In the genomic region with DNA sequence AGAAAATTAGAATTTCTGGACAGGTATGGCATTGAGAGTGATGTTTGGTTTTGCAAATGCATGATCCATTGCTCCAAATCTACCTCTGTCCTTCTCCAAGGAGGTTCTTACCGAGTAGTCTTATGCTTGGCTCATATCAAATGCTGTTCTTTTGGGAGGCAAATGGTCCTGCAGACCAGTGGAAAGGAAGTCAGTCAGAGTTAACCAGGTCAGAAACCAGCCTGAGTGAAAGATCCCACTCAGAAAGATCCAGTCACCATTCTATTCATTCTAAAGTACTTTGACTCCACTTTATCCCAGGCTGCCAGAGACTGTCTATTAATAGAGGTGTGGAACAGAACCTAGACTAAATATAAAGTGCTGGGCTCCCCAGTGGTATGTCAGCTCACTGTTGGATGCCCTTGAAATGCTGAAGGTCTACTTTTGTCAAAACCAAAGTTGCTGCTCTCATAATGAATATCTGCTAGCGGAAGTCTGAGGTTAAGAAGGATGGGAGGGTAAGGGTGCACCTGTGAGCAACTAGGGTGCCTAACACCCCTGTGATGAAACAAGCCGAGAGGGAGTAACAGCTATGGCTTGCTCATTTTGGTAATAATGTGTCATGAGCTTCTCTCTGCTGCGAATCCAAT, we compare ENCODE assay signal across 10 cellular contexts.
A peak's percentile ranks its signal among the peaks of the same experiment; 100 is the strongest.
DNase-seq lines count a peak whose midpoint lies in the region; ATAC-seq and TF ChIP-seq lines count a peak whose summit lies in the region.
"Had no signal": no experiment of that assay in that cellular context is flagged by ENCODE, and none has a peak within 500 bp of the region (broad histone marks: within the 10 kb centered on the region; RNA-seq: fewer than 3 reads in every experiment).

No MANE protein-coding gene starts in this region.

- TF ChIP-seq CTCF in right lobe of liver (IDR thresholded peaks at IDR 0.05) (no peak), neural progenitor cell (IDR thresholded peaks at IDR 0.05) (no peak)

- H3K36me3 ChIP-seq in right lobe of liver (no peaks in the 10 kb centered on the region), neural progenitor cell (no peaks in the 10 kb centered on the region)

- H3K4me2 ChIP-seq in neural progenitor cell, result no peak overlapping the region
- H3K4me2 ChIP-seq: smooth muscle cell had no signal

- no peaks in the 10 kb centered on the region for H3K79me2 ChIP-seq in neural progenitor cell (ENCODE audit: low read depth)

- H3K4me1 Mint-ChIP-seq in activated T-cell treated with anti-CD3 and anti-CD28 coated beads, Interleukin-2, amount 50 U/mL, for 72 hours (ENCODE audit: low read depth), result no peaks in the 10 kb centered on the region
- no peaks in the 10 kb centered on the region for H3K4me1 Mint-ChIP-seq in activated T-cell treated with anti-CD3 and anti-CD28 coated beads, Interleukin-2, amount 50 U/mL, for 24 hours (ENCODE audit: low read depth)
- peaks cover under 1 to 3% of the 10 kb centered on the region in 2 donors for H3K4me1 Mint-ChIP-seq in stimulated activated naive B cell treated with anti-CD40 and anti-IgM and Interleukin-4, amounts not matched to agents 10 μg/mL and 1 μg/mL and 100 μg/mL, for 72 hours
- peaks cover 45% of the 10 kb centered on the region for H3K4me1 Mint-ChIP-seq in neural progenitor cell

- DNase-seq in activated T-cell treated with anti-CD3 and anti-CD28 coated beads, Interleukin-2, amount 50 U/mL, for 72 hours, result no peak
- no peak for DNase-seq in activated T-cell treated with anti-CD3 and anti-CD28 coated beads, Interleukin-2, amount 50 U/mL, for 24 hours
- no peak for DNase-seq in stimulated activated naive B cell treated with anti-CD40 and anti-IgM and Interleukin-4, amounts not matched to agents 10 μg/mL and 1 μg/mL and 100 μg/mL, for 72 hours
- DNase-seq in NOMO-1 treated with dmso at 0.1 percent for 144 hours (lab: John Stamatoyannopoulos, UW; ENCODE audit: unreplicated experiment) (no peak), right lobe of liver (no peak), neural progenitor cell (ENCODE audit: low spot score) (no peak)
- DNase-seq: activated CD4-positive, alpha-beta T cell treated with anti-CD3 and anti-CD28 coated beads, Interleukin-2, amount 50 U/mL, for 4 hours had no signal

- H3K36me3 Mint-ChIP-seq in activated T-cell treated with anti-CD3 and anti-CD28 coated beads, Interleukin-2, amount 50 U/mL, for 72 hours (ENCODE audit: insufficient read depth in 2 of 2), result no peaks in the 10 kb centered on the region
- no peaks in the 10 kb centered on the region for H3K36me3 Mint-ChIP-seq in activated T-cell treated with anti-CD3 and anti-CD28 coated beads, Interleukin-2, amount 50 U/mL, for 24 hours (ENCODE audit: low read depth)
- no peaks in the 10 kb centered on the region for H3K36me3 Mint-ChIP-seq in stimulated activated naive B cell treated with anti-CD40 and anti-IgM and Interleukin-4, amounts not matched to agents 10 μg/mL and 1 μg/mL and 100 μg/mL, for 72 hours
- no peaks in the 10 kb centered on the region for H3K36me3 Mint-ChIP-seq in neural progenitor cell

- H2AFZ ChIP-seq in neural progenitor cell (replicated peaks), result no peak overlapping the region

- H3K9me3 ChIP-seq in right lobe of liver, result no peaks in the 10 kb centered on the region
- no peaks in the 10 kb centered on the region for H3K9me3 ChIP-seq in neural progenitor cell (ENCODE audit: low read depth)

- 62% methylated on average over 4 of the region's 4 CpGs for WGBS in right lobe of liver (ENCODE audit: insufficient coverage, low coverage, low lambda C conversion rate, missing lambda C conversion rate)

- no peaks in the 10 kb centered on the region for H3K4me1 ChIP-seq in right lobe of liver
- peaks cover 42% of the 10 kb centered on the region for H3K4me1 ChIP-seq in neural progenitor cell

- H3K4me3 ChIP-seq in right lobe of liver, result no peak overlapping the region
- no peak overlapping the region for H3K4me3 ChIP-seq in neural progenitor cell
- H3K4me3 ChIP-seq: smooth muscle cell had no signal

- H3K27me3 Mint-ChIP-seq in activated T-cell treated with anti-CD3 and anti-CD28 coated beads, Interleukin-2, amount 50 U/mL, for 72 hours (ENCODE audit: low read depth), result peaks cover 7% of the 10 kb centered on the region
- H3K27me3 Mint-ChIP-seq in activated T-cell treated with anti-CD3 and anti-CD28 coated beads, Interleukin-2, amount 50 U/mL, for 24 hours, result no peaks in the 10 kb centered on the region
- H3K27me3 Mint-ChIP-seq in stimulated activated naive B cell treated with anti-CD40 and anti-IgM and Interleukin-4, amounts not matched to agents 10 μg/mL and 1 μg/mL and 100 μg/mL, for 72 hours, result peaks cover 0 to 8% of the 10 kb centered on the region in 2 donors
- H3K27me3 Mint-ChIP-seq in neural progenitor cell (ENCODE audit: insufficient read depth, low read depth), result peaks cover 3% of the 10 kb centered on the region

- H3K27me3 ChIP-seq in right lobe of liver (no peaks in the 10 kb centered on the region), neural progenitor cell (no peaks in the 10 kb centered on the region)

- peaks cover 30% of the 10 kb centered on the region for H3F3A ChIP-seq in neural progenitor cell (ENCODE audit: low read depth)

- H3K9me3 Mint-ChIP-seq in activated T-cell treated with anti-CD3 and anti-CD28 coated beads, Interleukin-2, amount 50 U/mL, for 72 hours, result peaks cover 0 to 2% of the 10 kb centered on the region in 2 donors
- no peaks in the 10 kb centered on the region for H3K9me3 Mint-ChIP-seq in activated T-cell treated with anti-CD3 and anti-CD28 coated beads, Interleukin-2, amount 50 U/mL, for 24 hours
- no peaks in the 10 kb centered on the region for H3K9me3 Mint-ChIP-seq in stimulated activated naive B cell treated with anti-CD40 and anti-IgM and Interleukin-4, amounts not matched to agents 10 μg/mL and 1 μg/mL and 100 μg/mL, for 72 hours
- H3K9me3 Mint-ChIP-seq in neural progenitor cell, result no peaks in the 10 kb centered on the region

- no peak overlapping the region for H3K27ac Mint-ChIP-seq in activated T-cell treated with anti-CD3 and anti-CD28 coated beads, Interleukin-2, amount 50 U/mL, for 72 hours
- H3K27ac Mint-ChIP-seq in activated T-cell treated with anti-CD3 and anti-CD28 coated beads, Interleukin-2, amount 50 U/mL, for 24 hours, result no peak overlapping the region
- no peak overlapping the region for H3K27ac Mint-ChIP-seq in stimulated activated naive B cell treated with anti-CD40 and anti-IgM and Interleukin-4, amounts not matched to agents 10 μg/mL and 1 μg/mL and 100 μg/mL, for 72 hours
- H3K27ac Mint-ChIP-seq in neural progenitor cell, result no peak overlapping the region

- intact Hi-C loops in right lobe of liver (cut with DNase I), result no loop called here

- ATAC-seq in activated T-cell treated with anti-CD3 and anti-CD28 coated beads, Interleukin-2, amount 50 U/mL, for 72 hours (replicated peaks in 1 of 2), result peak; percentile 67 to 89
- ATAC-seq in HG02610 (IDR thresholded peaks at IDR 0.05; ENCODE audit: unreplicated experiment), result peak; percentile 100
- peak; percentile 99 for ATAC-seq in HG03469 (IDR thresholded peaks at IDR 0.05; ENCODE audit: unreplicated experiment)
- peak; percentile 73 to 98 for ATAC-seq in stimulated activated naive B cell treated with anti-CD40 and anti-IgM and Interleukin-4, amounts not matched to agents 10 μg/mL and 1 μg/mL and 100 μg/mL, for 72 hours (replicated peaks)
- no peak for ATAC-seq in right lobe of liver

- no peaks in the 10 kb centered on the region for H4K20me1 ChIP-seq in neural progenitor cell (ENCODE audit: low read depth)

- H3K9ac ChIP-seq in neural progenitor cell, result no peak overlapping the region

- H3K27ac ChIP-seq in right lobe of liver (no peak overlapping the region), neural progenitor cell (no peak overlapping the region)

- TF ChIP-seq POLR2A in right lobe of liver (IDR thresholded peaks at IDR 0.05), result no peak

- H3K4me3 Mint-ChIP-seq in activated T-cell treated with anti-CD3 and anti-CD28 coated beads, Interleukin-2, amount 50 U/mL, for 72 hours, result no peak overlapping the region
- no peak overlapping the region for H3K4me3 Mint-ChIP-seq in activated T-cell treated with anti-CD3 and anti-CD28 coated beads, Interleukin-2, amount 50 U/mL, for 24 hours
- H3K4me3 Mint-ChIP-seq in stimulated activated naive B cell treated with anti-CD40 and anti-IgM and Interleukin-4, amounts not matched to agents 10 μg/mL and 1 μg/mL and 100 μg/mL, for 72 hours, result no peak overlapping the region
- no peak overlapping the region for H3K4me3 Mint-ChIP-seq in neural progenitor cell

Comparison
In these comparisons a context has a peak if more than half of its experiments do, and no peak if none do; other contexts are left out.
1. ATAC-seq: peak in activated T-cell treated with anti-CD3 and anti-CD28 coated beads, Interleukin-2, amount 50 U/mL, for 72 hours (2 of 2), HG02610 (single experiment), HG03469 (single experiment) and stimulated activated naive B cell treated with anti-CD40 and anti-IgM and Interleukin-4, amounts not matched to agents 10 μg/mL and 1 μg/mL and 100 μg/mL, for 72 hours (2 of 2); none in right lobe of liver (0 of 4).